11 cellular contexts compared by ENCODE assay signal in the genomic region with DNA sequence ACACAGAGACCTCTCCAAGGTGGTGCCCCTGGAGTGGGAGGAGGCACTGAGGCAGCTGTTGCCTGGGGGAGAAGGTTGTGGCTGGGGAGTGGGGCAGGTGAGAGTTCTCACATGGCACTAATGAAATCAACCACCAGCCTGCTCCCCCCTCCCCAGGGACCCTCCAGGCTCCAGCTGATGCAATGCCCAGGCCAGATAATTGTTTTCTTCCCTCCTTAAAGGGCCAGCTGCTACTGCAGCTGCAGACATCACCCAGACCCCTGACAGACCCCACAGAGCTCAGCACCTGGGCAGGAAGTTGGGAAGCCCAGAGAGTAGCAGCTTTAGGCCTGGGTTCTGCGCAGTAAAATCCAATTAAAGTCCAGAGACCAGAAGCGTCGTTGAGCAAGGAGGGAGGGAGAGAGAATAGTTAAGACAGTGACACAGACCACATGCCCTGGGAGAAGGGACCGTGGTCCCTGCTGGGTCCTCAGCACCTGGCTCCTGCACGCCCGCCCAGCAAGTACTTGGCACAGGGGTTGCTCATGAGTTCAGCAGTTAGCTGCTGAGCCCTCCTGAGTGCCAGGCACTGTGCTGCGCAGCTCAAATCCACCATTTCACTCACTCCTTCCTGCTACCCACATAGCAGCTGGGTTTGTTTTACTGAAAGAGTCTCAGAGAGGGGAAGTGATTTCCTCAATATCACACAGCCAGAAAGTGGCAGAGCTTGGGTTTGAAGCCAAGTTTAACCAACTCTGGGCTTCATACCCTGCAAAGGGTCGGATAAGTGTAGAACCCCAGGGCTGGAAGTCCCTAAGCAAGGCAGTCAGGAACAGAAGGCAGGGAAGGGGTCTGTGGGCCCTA. TPM values are rescaled to one million over a fixed set of nuclear protein-coding genes. Genes with fewer than 3 reads are reported as not detected.
DNase-seq lines count a peak whose midpoint lies in the region; ATAC-seq lines count a peak whose summit lies in the region.
"Had no signal": no experiment of that assay in that cellular context is flagged by ENCODE, and none has a peak within 500 bp of the region (broad histone marks: within the 10 kb centered on the region; RNA-seq: fewer than 3 reads in every experiment).

No MANE protein-coding gene starts in this region.

- H3K4me1 Mint-ChIP-seq in T-helper 17 cell: peaks cover 11% of the 10 kb centered on the region
- H3K4me1 Mint-ChIP-seq in naive B cell: peaks cover 22 to 33% (median 25%) of the 10 kb centered on the region in 3 donors

- no peaks in the 10 kb centered on the region for H3K27me3 Mint-ChIP-seq in T-helper 17 cell
- no peaks in the 10 kb centered on the region for H3K27me3 Mint-ChIP-seq in naive B cell

- H3K36me3 Mint-ChIP-seq in T-helper 17 cell (ENCODE audit: low read depth): no peaks in the 10 kb centered on the region
- H3K36me3 Mint-ChIP-seq in naive B cell: no peaks in the 10 kb centered on the region

- H3K4me3 Mint-ChIP-seq in T-helper 17 cell (no peak overlapping the region), naive B cell (peak overlapping the region in 6 of 8 donors; percentile 24 to 85 (median 66))

- H3K9me3 ChIP-seq in T-helper 17 cell (ENCODE audit: control insufficient read depth, low read length, poor library complexity, severe bottlenecking): no peaks in the 10 kb centered on the region
- H3K9me3 ChIP-seq: right atrium auricular region had no signal

- no peak for ATAC-seq in T-helper 17 cell
- ATAC-seq in naive B cell (ENCODE audit: low read depth in 2 of 2): no peak
- ATAC-seq in GM19452 (IDR thresholded peaks at IDR 0.05; ENCODE audit: unreplicated experiment): no peak
- no peak for ATAC-seq in HG02642 (IDR thresholded peaks at IDR 0.05; ENCODE audit: poor library complexity, unreplicated experiment)
- ATAC-seq in GM18511 (IDR thresholded peaks at IDR 0.05; ENCODE audit: unreplicated experiment): no peak

- DNase-seq in DMS79 (lab: John Stamatoyannopoulos, UW) (peak; percentile 36), NCI-H1092 (lab: John Stamatoyannopoulos, UW) (peak; percentile 18), T-helper 17 cell (no peak), naive B cell (no peak), A172 (ENCODE audit: low spot score) (no peak)
- DNase-seq: activated CD4-positive, alpha-beta T cell treated with anti-CD3 and anti-CD28 coated beads, Interleukin-2, amount 50 U/mL, for 1 hour; GF-D8 had no signal

- H3K9me3 Mint-ChIP-seq in naive B cell: no peaks in the 10 kb centered on the region

- H3K27ac Mint-ChIP-seq in T-helper 17 cell (peak overlapping the region; percentile 37), naive B cell (peak overlapping the region in 4 of 6 donors; percentile 15 to 83 (median 52))

RNA-seq across cellular contexts. Expression of a gene that starts 1.9 kb away (rescaled TPM):
- 1 to 10 TPM; 1.7 to 2.1 TPM for total RNA-seq in T-helper 17 cell
- 1 to 10 TPM in 5 of 6 donors, under 1 TPM in 1; 0.93 to 2.9 (median 1.8) TPM for polyA plus RNA-seq in naive B cell (ENCODE audit: low read depth in 6 of 6)
- total RNA-seq in A172 (2014; rRNA removed; shearing (Covaris generic)): 3.1 and 3.6 TPM in 2 replicates

RNA-seq across cellular contexts. Expression of a gene that starts 28.0 kb away (rescaled TPM):
- total RNA-seq in T-helper 17 cell: 10 to 100 TPM; 42.3 to 45.7 TPM
- 10 to 100 TPM; 60.3 to 95.4 (median 73.0) TPM for polyA plus RNA-seq in naive B cell (ENCODE audit: low read depth in 6 of 6)
- 27.3 and 28.2 TPM in 2 replicates for total RNA-seq in A172 (2014; rRNA removed; shearing (Covaris generic))

Comparison
In these comparisons a context has a peak if more than half of its experiments do, and no peak if none do; other contexts are left out.
1. DNase-seq: peak in DMS79 (single experiment) and NCI-H1092 (single experiment); none in T-helper 17 cell (0 of 3), naive B cell (single experiment) and A172 (single experiment).